In the genomic region with DNA sequence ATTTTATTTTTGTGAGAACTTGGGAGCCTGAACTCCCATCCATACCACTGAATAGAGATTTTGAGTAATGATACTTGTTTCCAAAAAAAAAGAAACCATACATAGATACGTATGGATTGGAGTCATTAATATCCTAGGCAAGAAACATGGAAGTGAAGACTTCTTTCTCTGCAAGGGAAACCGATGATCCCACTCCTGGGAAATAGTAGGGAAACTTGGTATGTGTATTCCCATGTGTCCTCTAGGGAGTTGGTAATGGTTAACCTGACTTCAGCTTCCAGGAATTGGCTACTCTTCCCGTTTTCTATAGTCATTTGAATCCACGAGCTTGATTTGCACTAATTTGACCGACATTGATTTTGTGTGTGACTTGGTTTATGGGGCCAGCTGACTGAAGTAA, we compare ENCODE assay signal across 15 cellular contexts. TPM values are rescaled to one million over a fixed set of nuclear protein-coding genes. Genes with fewer than 3 reads are reported as not detected.
DNase-seq lines count a peak whose midpoint lies in the region; ATAC-seq and TF ChIP-seq lines count a peak whose summit lies in the region.
"Had no signal": no experiment of that assay in that cellular context is flagged by ENCODE, and none has a peak within 500 bp of the region (broad histone marks: within the 10 kb centered on the region; RNA-seq: fewer than 3 reads in every experiment).

No MANE protein-coding gene starts in this region.

- POLR2A ChIA-PET in activated CD4-positive, alpha-beta memory T cell treated with anti-CD3 and anti-CD28 coated beads for 36 hours (lab: Charles Lee) = interaction anchor here (1.6 to 3.8 kb wide), 2 partner anchors 12 to 17 kb away, joined by 4 to 22 read pairs; partner anchors contain the start of gene PYCARD
- POLR2A ChIA-PET in activated CD4-positive, alpha-beta memory T cell treated with anti-CD3 and anti-CD28 coated beads, Interleukin-2, amount 10 ng/mL, durations not matched to agents 7 days and 5 days (lab: Charles Lee) = interaction anchor here (0.7 to 6.9 kb wide), 4 partner anchors 10 to 148 kb away, joined by 3 to 77 read pairs (median 40); partner anchors contain the start of genes PRSS8 and PYCARD

- TF ChIP-seq POLR2A in sigmoid colon (IDR thresholded peaks at IDR 0.05) = no peak

- H4K20me1 ChIP-seq in osteoblast (ENCODE audit: insufficient read depth, low read length) = peaks cover 80% of the 10 kb centered on the region

- peak overlapping the region; percentile 9 for H3K27ac ChIP-seq in osteoblast (ENCODE audit: low read depth, low read length)
- H3K27ac ChIP-seq in sigmoid colon = no peak overlapping the region
- H3K27ac ChIP-seq: foreskin keratinocyte, ovary had no signal

- 73 to 75% methylated on average over 5 of the region's 5 CpGs for WGBS in sigmoid colon, 2 donors

- no peak overlapping the region for H3K4me2 ChIP-seq in osteoblast (ENCODE audit: insufficient read depth, low read length)

- H3K27me3 ChIP-seq in osteoblast (ENCODE audit: insufficient read depth, low read length) (no peaks in the 10 kb centered on the region), sigmoid colon (no peaks in the 10 kb centered on the region)
- H3K27me3 ChIP-seq: foreskin keratinocyte, ovary had no signal

- no peak for TF ChIP-seq EP300 in sigmoid colon (IDR thresholded peaks at IDR 0.05)

- H3K4me1 ChIP-seq in osteoblast (ENCODE audit: insufficient read depth, low read length) (peaks cover 35% of the 10 kb centered on the region), sigmoid colon (peaks cover 0 to 37% (median 34%) of the 10 kb centered on the region in 4 donors)
- H3K4me1 ChIP-seq: foreskin keratinocyte had no signal

- H3K4me3 Mint-ChIP-seq in activated CD4-positive, alpha-beta memory T cell treated with anti-CD3 and anti-CD28 coated beads for 36 hours = no peak overlapping the region
- H3K4me3 Mint-ChIP-seq in activated CD4-positive, alpha-beta memory T cell treated with anti-CD3 and anti-CD28 coated beads, Interleukin-2, amount 10 ng/mL, durations not matched to agents 7 days and 5 days = no peak overlapping the region

- peaks cover 79% of the 10 kb centered on the region for H3K4me1 Mint-ChIP-seq in activated CD4-positive, alpha-beta memory T cell treated with anti-CD3 and anti-CD28 coated beads for 36 hours (ENCODE audit: low read depth)
- peaks cover 84% of the 10 kb centered on the region for H3K4me1 Mint-ChIP-seq in activated CD4-positive, alpha-beta memory T cell treated with anti-CD3 and anti-CD28 coated beads, Interleukin-2, amount 10 ng/mL, durations not matched to agents 7 days and 5 days

- no peaks in the 10 kb centered on the region for H3K9me3 Mint-ChIP-seq in activated CD4-positive, alpha-beta memory T cell treated with anti-CD3 and anti-CD28 coated beads for 36 hours
- no peaks in the 10 kb centered on the region for H3K9me3 Mint-ChIP-seq in activated CD4-positive, alpha-beta memory T cell treated with anti-CD3 and anti-CD28 coated beads, Interleukin-2, amount 10 ng/mL, durations not matched to agents 7 days and 5 days
- H3K9me3 Mint-ChIP-seq in activated naive CD4-positive, alpha-beta T cell treated with anti-CD3 and anti-CD28 coated beads, Interleukin-2, amount 50 U/mL, for 72 hours = no peaks in the 10 kb centered on the region
- H3K9me3 Mint-ChIP-seq: brain had no signal

- peak overlapping the region; percentile 58 for H3K27ac Mint-ChIP-seq in activated CD4-positive, alpha-beta memory T cell treated with anti-CD3 and anti-CD28 coated beads for 36 hours
- H3K27ac Mint-ChIP-seq in activated CD4-positive, alpha-beta memory T cell treated with anti-CD3 and anti-CD28 coated beads, Interleukin-2, amount 10 ng/mL, durations not matched to agents 7 days and 5 days = no peak overlapping the region
- peak overlapping the region; percentile 98 to 100 for H3K27ac Mint-ChIP-seq in activated naive CD4-positive, alpha-beta T cell treated with anti-CD3 and anti-CD28 coated beads, Interleukin-2, amount 50 U/mL, for 72 hours
- H3K27ac Mint-ChIP-seq: brain had no signal

- peaks cover 98% of the 10 kb centered on the region for H3K79me2 ChIP-seq in osteoblast (ENCODE audit: insufficient read depth, low read length)

- no peak for ATAC-seq in activated naive CD4-positive, alpha-beta T cell treated with anti-CD3 and anti-CD28 coated beads, Interleukin-2, amount 50 U/mL, for 72 hours
- ATAC-seq: foreskin keratinocyte had no signal

- no peaks in the 10 kb centered on the region for H3K9me3 ChIP-seq in osteoblast (ENCODE audit: low read depth, low read length)
- no peaks in the 10 kb centered on the region for H3K9me3 ChIP-seq in sigmoid colon
- H3K9me3 ChIP-seq: ovary had no signal

- intact Hi-C loops in activated CD4-positive, alpha-beta memory T cell treated with anti-CD3 and anti-CD28 coated beads for 36 hours (cut with micrococcal nuclease) = no loop called here
- intact Hi-C loops in sigmoid colon (cut with DNase I) = loop anchor here (10.0 kb wide), 1 partner anchor 689 kb away; the partner anchor contains the start of gene ZNF267

- peaks cover 95% of the 10 kb centered on the region for H3K36me3 Mint-ChIP-seq in activated CD4-positive, alpha-beta memory T cell treated with anti-CD3 and anti-CD28 coated beads for 36 hours
- H3K36me3 Mint-ChIP-seq in activated CD4-positive, alpha-beta memory T cell treated with anti-CD3 and anti-CD28 coated beads, Interleukin-2, amount 10 ng/mL, durations not matched to agents 7 days and 5 days (ENCODE audit: low read depth) = peaks cover 98% of the 10 kb centered on the region
- peaks cover 96 to 97% of the 10 kb centered on the region in 2 donors for H3K36me3 Mint-ChIP-seq in activated naive CD4-positive, alpha-beta T cell treated with anti-CD3 and anti-CD28 coated beads, Interleukin-2, amount 50 U/mL, for 72 hours

- no peak for DNase-seq in activated CD4-positive, alpha-beta memory T cell treated with anti-CD3 and anti-CD28 coated beads for 36 hours
- DNase-seq in activated CD4-positive, alpha-beta memory T cell treated with anti-CD3 and anti-CD28 coated beads, Interleukin-2, amount 10 ng/mL, durations not matched to agents 7 days and 5 days = no peak
- DNase-seq in activated naive CD4-positive, alpha-beta T cell treated with anti-CD3 and anti-CD28 coated beads, Interleukin-2, amount 50 U/mL, for 72 hours (ENCODE audit: low spot score in 2 of 2) = no peak
- DNase-seq in osteoblast (ENCODE audit: insufficient read length, low spot score, missing footprints) (peak; percentile 69), sigmoid colon (no peak), HCEC 1CT (no peak)
- DNase-seq: effector CD8-positive, alpha-beta T cell; foreskin keratinocyte; NCI-H2171 treated with DMSO at 0.1 percent for 48 hours; NK-92 treated with Interleukin-12 subunit alpha and Interleukin-12 subunit beta, amount 100 ng/mL, for 24 hours; ovary; SHP77 had no signal

- H3K4me3 ChIP-seq in osteoblast (ENCODE audit: insufficient read depth, low read length) = no peak overlapping the region
- H3K4me3 ChIP-seq in sigmoid colon = no peak overlapping the region
- H3K4me3 ChIP-seq: ovary had no signal

- peaks cover 1% of the 10 kb centered on the region for H3K27me3 Mint-ChIP-seq in activated CD4-positive, alpha-beta memory T cell treated with anti-CD3 and anti-CD28 coated beads for 36 hours
- H3K27me3 Mint-ChIP-seq in activated CD4-positive, alpha-beta memory T cell treated with anti-CD3 and anti-CD28 coated beads, Interleukin-2, amount 10 ng/mL, durations not matched to agents 7 days and 5 days = no peaks in the 10 kb centered on the region

- TF ChIP-seq CTCF in osteoblast (IDR thresholded peaks at IDR 0.05; ENCODE audit: extremely low read depth, low read depth, low read length) = no peak
- TF ChIP-seq CTCF in sigmoid colon (IDR thresholded peaks at IDR 0.05) = no peak

- H3K36me3 ChIP-seq in osteoblast (ENCODE audit: insufficient read depth, low read length) (peaks cover 84% of the 10 kb centered on the region), sigmoid colon (peaks cover 63 to 81% (median 77%) of the 10 kb centered on the region in 4 donors)
- H3K36me3 ChIP-seq: ovary had no signal

- no peak overlapping the region for H2AFZ ChIP-seq in osteoblast (ENCODE audit: low read length)

- CTCF ChIA-PET in activated CD4-positive, alpha-beta memory T cell treated with anti-CD3 and anti-CD28 coated beads for 36 hours (lab: Charles Lee) = no interaction called here
- CTCF ChIA-PET in activated CD4-positive, alpha-beta memory T cell treated with anti-CD3 and anti-CD28 coated beads, Interleukin-2, amount 10 ng/mL, durations not matched to agents 7 days and 5 days (lab: Charles Lee) = no interaction called here

RNA-seq across cellular contexts. Expression of gene FUS, which starts 5.4 kb away (rescaled TPM):
- 100 to 1,000 TPM; 459 to 489 TPM for total RNA-seq in activated CD4-positive, alpha-beta memory T cell treated with anti-CD3 and anti-CD28 coated beads for 36 hours
- 100 to 1,000 TPM; 386 to 397 TPM for total RNA-seq in activated CD4-positive, alpha-beta memory T cell treated with anti-CD3 and anti-CD28 coated beads, Interleukin-2, amount 10 ng/mL, durations not matched to agents 7 days and 5 days
- total RNA-seq in activated naive CD4-positive, alpha-beta T cell treated with anti-CD3 and anti-CD28 coated beads, Interleukin-2, amount 50 U/mL, for 72 hours = 100 to 1,000 TPM; 486 to 763 TPM
- 24.2 and 30.4 TPM in 2 replicates for total RNA-seq in osteoblast
- 10 to 100 TPM; 44.1 to 63.9 (median 60.4) TPM for total RNA-seq in sigmoid colon
- 100 to 1,000 TPM in 1 of 3 donors, 10 to 100 TPM in 2; 79.9 to 262 (median 98.3) TPM for polyA plus RNA-seq in sigmoid colon

RNA-seq across cellular contexts. Expression of gene PYCARD, which starts 17.2 kb away (rescaled TPM):
- 10 to 100 TPM; 13.6 to 14.6 TPM for total RNA-seq in activated CD4-positive, alpha-beta memory T cell treated with anti-CD3 and anti-CD28 coated beads for 36 hours
- total RNA-seq in activated CD4-positive, alpha-beta memory T cell treated with anti-CD3 and anti-CD28 coated beads, Interleukin-2, amount 10 ng/mL, durations not matched to agents 7 days and 5 days = 100 to 1,000 TPM in 1 of 2 experiments, 10 to 100 TPM in 1; 96.1 to 102 TPM
- total RNA-seq in activated naive CD4-positive, alpha-beta T cell treated with anti-CD3 and anti-CD28 coated beads, Interleukin-2, amount 50 U/mL, for 72 hours = 10 to 100 TPM in 1 of 2 donors, 1 to 10 TPM in 1; 1.2 to 19.7 TPM
- total RNA-seq in osteoblast = 53.9 and 61.5 TPM in 2 replicates
- 10 to 100 TPM; 21.0 to 24.6 (median 23.5) TPM for total RNA-seq in sigmoid colon
- polyA plus RNA-seq in sigmoid colon = 100 to 1,000 TPM in 2 of 3 donors, 10 to 100 TPM in 1; 93.1 to 120 (median 107) TPM

RNA-seq across cellular contexts. Expression of gene TRIM72, which starts 28.6 kb away (rescaled TPM):
- total RNA-seq in activated CD4-positive, alpha-beta memory T cell treated with anti-CD3 and anti-CD28 coated beads for 36 hours = not detected
- under 1 TPM; 0.03 to 0.05 TPM for total RNA-seq in activated CD4-positive, alpha-beta memory T cell treated with anti-CD3 and anti-CD28 coated beads, Interleukin-2, amount 10 ng/mL, durations not matched to agents 7 days and 5 days
- total RNA-seq in activated naive CD4-positive, alpha-beta T cell treated with anti-CD3 and anti-CD28 coated beads, Interleukin-2, amount 50 U/mL, for 72 hours = under 1 TPM; 0.06 to 0.09 TPM
- not detected in 2 replicates for total RNA-seq in osteoblast
- total RNA-seq in sigmoid colon = under 1 TPM in 3 of 4 donors, not detected in 1; under 0.01 to 0.27 (median under 0.01) TPM
- under 1 TPM; under 0.01 to 0.07 (median under 0.01) TPM for polyA plus RNA-seq in sigmoid colon
- total RNA-seq: foreskin keratinocyte, lung microvascular endothelial cell had no signal
- polyA plus RNA-seq: foreskin keratinocyte had no signal

RNA-seq across cellular contexts. Expression of gene PYDC1, which starts 31.6 kb away (rescaled TPM):
- not detected for total RNA-seq in activated CD4-positive, alpha-beta memory T cell treated with anti-CD3 and anti-CD28 coated beads for 36 hours
- total RNA-seq in activated CD4-positive, alpha-beta memory T cell treated with anti-CD3 and anti-CD28 coated beads, Interleukin-2, amount 10 ng/mL, durations not matched to agents 7 days and 5 days = not detected
- not detected for total RNA-seq in activated naive CD4-positive, alpha-beta T cell treated with anti-CD3 and anti-CD28 coated beads, Interleukin-2, amount 50 U/mL, for 72 hours
- total RNA-seq in osteoblast (not detected in 2 replicates), sigmoid colon (not detected)
- under 1 TPM in 1 of 3 donors, not detected in 2; 0.16 TPM for polyA plus RNA-seq in sigmoid colon
- total RNA-seq: foreskin keratinocyte, lung microvascular endothelial cell, ovary, urinary bladder had no signal
- polyA plus RNA-seq: foreskin keratinocyte, ovary, urinary bladder had no signal

RNA-seq across cellular contexts. Expression of gene PRSS36, which starts 35.5 kb away (rescaled TPM):
- total RNA-seq in activated CD4-positive, alpha-beta memory T cell treated with anti-CD3 and anti-CD28 coated beads for 36 hours = under 1 TPM in 1 of 2 experiments, not detected in 1; 0.24 TPM
- total RNA-seq in activated CD4-positive, alpha-beta memory T cell treated with anti-CD3 and anti-CD28 coated beads, Interleukin-2, amount 10 ng/mL, durations not matched to agents 7 days and 5 days = under 1 TPM; 0.58 to 0.85 TPM
- 1 to 10 TPM; 1.0 to 1.1 TPM for total RNA-seq in activated naive CD4-positive, alpha-beta T cell treated with anti-CD3 and anti-CD28 coated beads, Interleukin-2, amount 50 U/mL, for 72 hours
- 0.29 TPM in 1 of 2 replicates, not detected in the other for total RNA-seq in osteoblast
- total RNA-seq in sigmoid colon = 1 to 10 TPM in 3 of 4 donors, under 1 TPM in 1; 0.83 to 7.3 (median 3.7) TPM
- polyA plus RNA-seq in sigmoid colon = 10 to 100 TPM in 1 of 3 donors, 1 to 10 TPM in 2; 4.7 to 10.2 (median 7.6) TPM

Comparison
In these comparisons a context has a peak if more than half of its experiments do, and no peak if none do; other contexts are left out.
1. RNA of gene FUS, which starts 5.4 kb away (total RNA-seq): 486 to 763 TPM in activated naive CD4-positive, alpha-beta T cell treated with anti-CD3 and anti-CD28 coated beads, Interleukin-2, amount 50 U/mL, for 72 hours, 459 to 489 TPM in activated CD4-positive, alpha-beta memory T cell treated with anti-CD3 and anti-CD28 coated beads for 36 hours and 386 to 397 TPM in activated CD4-positive, alpha-beta memory T cell treated with anti-CD3 and anti-CD28 coated beads, Interleukin-2, amount 10 ng/mL, durations not matched to agents 7 days and 5 days; 44.1 to 63.9 TPM in sigmoid colon and 24.2 to 30.4 TPM in osteoblast; every median in the first group is over 4 times any median in the second.